ENCODE assay signal across 18 cellular contexts in genomic region chr2:26471766-26472706, GRCh38. TPM values are rescaled to one million over a fixed set of nuclear protein-coding genes. Genes with fewer than 3 reads are reported as not detected.
DNase-seq lines count a peak whose midpoint lies in the region; ATAC-seq and TF ChIP-seq lines count a peak whose summit lies in the region.
"Had no signal": no experiment of that assay in that cellular context is flagged by ENCODE, and none has a peak within 500 bp of the region (broad histone marks: within the 10 kb centered on the region; RNA-seq: fewer than 3 reads in every experiment).

No MANE protein-coding gene starts in this region.

- peak; percentile 19 for TF ChIP-seq CTCF in DND-41 (IDR thresholded peaks at IDR 0.05; ENCODE audit: borderline replicate concordance, extremely low read depth, low read length, poor library complexity, severe bottlenecking)
- TF ChIP-seq CTCF in WTC11 (IDR thresholded peaks at IDR 0.05), result no peak
- TF ChIP-seq CTCF in GM20000 (IDR thresholded peaks at IDR 0.05; ENCODE audit: extremely low read depth, missing control alignments), result no peak

- H4K8ac ChIP-seq in mesendoderm (ENCODE audit: low read depth, low read length), result no peak overlapping the region

- peaks cover 9% of the 10 kb centered on the region; the same call in 1 of the 2 replicates for H3K9me3 Mint-ChIP-seq in WTC11

- H3K56ac ChIP-seq in mesendoderm (ENCODE audit: low read length), result no peak overlapping the region

- H3K4me3 ChIP-seq in DND-41 (ENCODE audit: low read depth in 1 of 2, low read length in 2 of 2), result no peak overlapping the region
- H3K4me3 ChIP-seq in mesendoderm (ENCODE audit: low read length), result no peak overlapping the region
- H3K4me3 ChIP-seq: cardiac muscle cell had no signal

- no peaks in the 10 kb centered on the region for H4K20me1 ChIP-seq in DND-41 (ENCODE audit: insufficient read depth, low read length)

- no peak overlapping the region for H2BK5ac ChIP-seq in mesendoderm (ENCODE audit: low read length)

- no peaks in the 10 kb centered on the region for H3K36me3 Mint-ChIP-seq in WTC11
- H3K36me3 Mint-ChIP-seq: activated CD4-positive, alpha-beta memory T cell treated with anti-CD3 and anti-CD28 coated beads for 36 hours had no signal

- H3K18ac ChIP-seq in mesendoderm (ENCODE audit: low read length), result no peak overlapping the region

- H3K4me2 ChIP-seq in DND-41 (ENCODE audit: insufficient read depth, low read length) (no peak overlapping the region), mesendoderm (ENCODE audit: low read length) (no peak overlapping the region)

- no peak overlapping the region for H2BK15ac ChIP-seq in mesendoderm (replicated peaks; ENCODE audit: low read depth)

- no peaks in the 10 kb centered on the region for H3K79me1 ChIP-seq in mesendoderm (ENCODE audit: low read length)

- ATAC-seq in DND-41 (ENCODE audit: insufficient read depth, low read depth), result no peak
- ATAC-seq in WTC11, result no peak
- no peak for ATAC-seq in HG02610 (IDR thresholded peaks at IDR 0.05; ENCODE audit: unreplicated experiment)
- no peak for ATAC-seq in GM21526 (IDR thresholded peaks at IDR 0.05; ENCODE audit: low FRiP score, unreplicated experiment)
- ATAC-seq: left ventricle myocardium superior, sciatic nerve had no signal

- H3K9ac ChIP-seq in DND-41 (ENCODE audit: low read depth, low read length) (no peak overlapping the region), mesendoderm (ENCODE audit: low read length) (no peak overlapping the region)

- H3K4me1 ChIP-seq in DND-41 (ENCODE audit: insufficient read depth, low read length) (no peaks in the 10 kb centered on the region), mesendoderm (ENCODE audit: control insufficient read depth, low read depth, low read length) (no peaks in the 10 kb centered on the region)

- no peaks in the 10 kb centered on the region for H3K27me3 Mint-ChIP-seq in WTC11 (ENCODE audit: low read depth)
- H3K27me3 Mint-ChIP-seq: activated CD4-positive, alpha-beta memory T cell treated with anti-CD3 and anti-CD28 coated beads for 36 hours had no signal

- CTCF ChIA-PET in WTC11 (lab: Charles Lee), result interaction anchor here (0.5 to 4.9 kb wide), 20 partner anchors 8 to 236 kb away, joined by 3 to 43 read pairs (median 4); no protein-coding TSS in a partner anchor

- no peak overlapping the region for H2AK5ac ChIP-seq in mesendoderm (ENCODE audit: low read length)

- no peak overlapping the region for H2BK120ac ChIP-seq in mesendoderm (ENCODE audit: low read depth, low read length)

- H4K5ac ChIP-seq in mesendoderm (ENCODE audit: low read length), result no peak overlapping the region

- H3K27ac Mint-ChIP-seq in WTC11, result peak overlapping the region; percentile 65; the same call in 1 of the 2 replicates
- H3K27ac Mint-ChIP-seq: activated CD4-positive, alpha-beta memory T cell treated with anti-CD3 and anti-CD28 coated beads for 36 hours; nephron had no signal

- no peak overlapping the region for H3K27ac ChIP-seq in DND-41 (ENCODE audit: low read length)
- H3K27ac ChIP-seq in mesendoderm (ENCODE audit: low read depth, low read length), result no peak overlapping the region
- H3K27ac ChIP-seq: cardiac muscle cell had no signal

- no peaks in the 10 kb centered on the region for H3K36me3 ChIP-seq in DND-41 (ENCODE audit: insufficient read depth, low read length)
- no peaks in the 10 kb centered on the region for H3K36me3 ChIP-seq in mesendoderm (ENCODE audit: control insufficient read depth, insufficient read depth, low read length)
- H3K36me3 ChIP-seq: cardiac muscle cell had no signal

- POLR2A ChIA-PET in WTC11 (lab: Charles Lee), result no interaction called here

- no CpG with 5 or more reads among the region's 25 CpGs for WGBS in mesendoderm (ENCODE audit: extremely low coverage, insufficient coverage, low lambda C conversion rate)

- DNase-seq in DND-41 (no peak), HuH-7 (ENCODE audit: low spot score) (peak; percentile 45), WTC11 (ENCODE audit: low spot score) (no peak), mesendoderm (peak; percentile 51), GM20000 (ENCODE audit: low spot score) (no peak), NCI-H2029 treated with DMSO at 0.1 percent for 48 hours (lab: John Stamatoyannopoulos, UW) (no peak)
- DNase-seq: activated CD4-positive, alpha-beta memory T cell treated with anti-CD3 and anti-CD28 coated beads for 36 hours; GOT3; left ventricle myocardium superior; NCI-H2227 treated with DMSO at 0.1 percent for 48 hours; stimulated activated naive CD4-positive, alpha-beta T cell treated with Interleukin-2 at 50 U/mL for 16 hours; T-helper 9 cell had no signal

- no peak overlapping the region for H2AFZ ChIP-seq in DND-41 (ENCODE audit: low read depth, low read length)

- no peak overlapping the region for H3K4ac ChIP-seq in mesendoderm (ENCODE audit: low read depth, low read length)

- no peak overlapping the region for H3K23ac ChIP-seq in mesendoderm (ENCODE audit: low read length)

- no peak overlapping the region for H3K4me3 Mint-ChIP-seq in WTC11
- H3K4me3 Mint-ChIP-seq: activated CD4-positive, alpha-beta memory T cell treated with anti-CD3 and anti-CD28 coated beads for 36 hours; nephron had no signal

- H3K27me3 ChIP-seq in DND-41 (ENCODE audit: insufficient read depth, low read length, poor library complexity) (no peaks in the 10 kb centered on the region), mesendoderm (ENCODE audit: insufficient read depth, low read length, poor library complexity) (no peaks in the 10 kb centered on the region)
- H3K27me3 ChIP-seq: cardiac muscle cell had no signal

- peaks cover 5% of the 10 kb centered on the region for H3K9me3 ChIP-seq in DND-41 (ENCODE audit: insufficient read depth, low read length, severe bottlenecking)

- H3K79me2 ChIP-seq in DND-41 (ENCODE audit: insufficient read depth, low read length), result no peaks in the 10 kb centered on the region
- H3K79me2 ChIP-seq in mesendoderm (ENCODE audit: control insufficient read depth, insufficient read depth, low read length), result no peaks in the 10 kb centered on the region

- H3K4me1 Mint-ChIP-seq in WTC11, result 0 out of 2 replicates have a peak, but pooled peaks cover 2% of the 10 kb centered on the region
- H3K4me1 Mint-ChIP-seq: nephron had no signal

TF ChIP-seq in WTC11, 78 proteins besides CTCF, POLR2A, EP300 and RAD21 (continues in another document):
- TF ChIP-seq NR1H2 (CRISPR knock-in tag; IDR thresholded peaks at IDR 0.05) (no peak), TCF7 (CRISPR knock-in tag; IDR thresholded peaks at IDR 0.05; ENCODE audit: low read depth) (no peak), E2F1 (CRISPR knock-in tag; IDR thresholded peaks at IDR 0.05) (no peak), IRF2 (CRISPR knock-in tag; IDR thresholded peaks at IDR 0.05; ENCODE audit: borderline replicate concordance, low read depth) (no peak), NFYB (CRISPR knock-in tag; conservative IDR thresholded peaks at IDR 0.05; ENCODE audit: low read depth) (no peak), ZNF317 (CRISPR knock-in tag; IDR thresholded peaks at IDR 0.05; ENCODE audit: borderline replicate concordance, low read depth) (no peak), IRF1 (CRISPR knock-in tag; IDR thresholded peaks at IDR 0.05) (no peak), NFATC4 (CRISPR knock-in tag; IDR thresholded peaks at IDR 0.05) (no peak), SOX15 (CRISPR knock-in tag; IDR thresholded peaks at IDR 0.05) (no peak), RELA (CRISPR knock-in tag; IDR thresholded peaks at IDR 0.05; ENCODE audit: borderline replicate concordance) (no peak), EMX1 (CRISPR knock-in tag; IDR thresholded peaks at IDR 0.05) (no peak), FOXP4 (CRISPR knock-in tag; IDR thresholded peaks at IDR 0.05) (no peak)

RNA-seq across cellular contexts. Expression of gene OTOF, which starts 5.9 kb away (rescaled TPM):
- 0.05 to 0.26 TPM (median 0.07 TPM) in 3 replicates for total RNA-seq in WTC11 (2021)
- polyA plus RNA-seq in mesendoderm (2013, experiment 1 of 2), result 0.10 TPM
- polyA plus RNA-seq in mesendoderm (2013, experiment 2 of 2), result 0.04 TPM
- total RNA-seq: cardiac muscle cell, left ventricle myocardium superior, MCF 10A had no signal
- polyA plus RNA-seq: cardiac muscle cell had no signal

Comparison
In these comparisons a context has a peak if more than half of its experiments do, and no peak if none do; other contexts are left out.
1. DNase-seq: peak in HuH-7 (single experiment) and mesendoderm (single experiment); none in DND-41 (single experiment), WTC11 (single experiment), GM20000 (single experiment) and NCI-H2029 treated with DMSO at 0.1 percent for 48 hours (single experiment).